In the genomic region with DNA sequence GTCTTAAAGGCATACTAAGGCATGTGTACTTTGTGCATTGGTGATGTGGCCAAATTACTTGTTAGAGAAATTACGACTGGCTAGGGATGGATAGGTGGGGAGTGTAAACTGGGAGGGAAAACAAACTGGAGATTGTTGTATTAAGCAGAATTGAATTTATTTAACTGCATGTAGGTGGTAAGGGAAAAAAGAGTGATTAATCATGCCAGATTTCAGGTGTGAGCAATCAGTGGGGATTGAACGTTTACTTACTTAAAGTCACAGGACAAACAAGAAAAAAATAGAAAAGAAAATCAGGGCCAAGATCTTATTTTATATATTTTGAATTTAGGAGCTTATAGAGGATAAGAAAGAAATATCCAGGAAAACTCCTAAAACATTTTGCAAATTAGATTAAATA, we compare ENCODE assay signal across 17 cellular contexts.
DNase-seq lines count a peak whose midpoint lies in the region; ATAC-seq, FAIRE-seq and TF ChIP-seq lines count a peak whose summit lies in the region.
"Had no signal": no experiment of that assay in that cellular context is flagged by ENCODE, and none has a peak within 500 bp of the region (broad histone marks: within the 10 kb centered on the region; RNA-seq: fewer than 3 reads in every experiment).

No MANE protein-coding gene starts in this region.

- intact Hi-C loops in left cardiac atrium (cut with DNase I), result no loop called here

- peaks cover 21% of the 10 kb centered on the region for H3K4me1 Mint-ChIP-seq in GM23338
- peaks cover 10% of the 10 kb centered on the region for H3K4me1 Mint-ChIP-seq in progenitor cell of endocrine pancreas (ENCODE audit: low read depth)

- peaks cover 26% of the 10 kb centered on the region for H3K9me3 Mint-ChIP-seq in GM23338
- peaks cover 10% of the 10 kb centered on the region for H3K9me3 Mint-ChIP-seq in progenitor cell of endocrine pancreas (ENCODE audit: low read depth)

- H3F3A ChIP-seq in GM23338 (replicated peaks; ENCODE audit: low read depth), result no peaks in the 10 kb centered on the region; the same call in 1 of the 2 replicates

- peaks cover 86% of the 10 kb centered on the region for H3K79me2 ChIP-seq in GM23338 (replicated peaks; ENCODE audit: insufficient read depth)

- H3K27me3 Mint-ChIP-seq in GM23338 (ENCODE audit: insufficient read depth, low read depth, poor library complexity), result peaks cover 2% of the 10 kb centered on the region
- no peaks in the 10 kb centered on the region for H3K27me3 Mint-ChIP-seq in progenitor cell of endocrine pancreas

- no peak overlapping the region for H3K4me2 ChIP-seq in GM23338
- H3K4me2 ChIP-seq: BLaER1 treated with 17β-estradiol and CSF1 and Interleukin-3, amounts not matched to agents 10 nM and 100 nM; KMS-11 had no signal

- peaks cover 5% of the 10 kb centered on the region for H4K20me1 ChIP-seq in GM23338 (replicated peaks; ENCODE audit: insufficient read depth)
- H4K20me1 ChIP-seq: BLaER1 treated with 17β-estradiol and CSF1 and Interleukin-3, amounts not matched to agents 10 nM and 100 nM had no signal

- H3K4me3 Mint-ChIP-seq in GM23338 (no peak overlapping the region), progenitor cell of endocrine pancreas (ENCODE audit: low read depth) (no peak overlapping the region)

- no peaks in the 10 kb centered on the region for H3K9me2 ChIP-seq in GM23338 (ENCODE audit: insufficient read depth)

- TF ChIP-seq CTCF in GM23338 (conservative IDR thresholded peaks at IDR 0.05; ENCODE audit: low read depth in 2 of 2) (no peak), bronchial epithelial cell (IDR thresholded peaks at IDR 0.05; ENCODE audit: insufficient read depth, low read length, severe bottlenecking) (no peak), progenitor cell of endocrine pancreas (IDR thresholded peaks at IDR 0.05; ENCODE audit: unreplicated experiment) (no peak)

- H3K36me3 Mint-ChIP-seq in GM23338 (ENCODE audit: low read depth), result peaks cover 33% of the 10 kb centered on the region
- H3K36me3 Mint-ChIP-seq in progenitor cell of endocrine pancreas (ENCODE audit: insufficient read depth), result peaks cover 15% of the 10 kb centered on the region

- H3K27me3 ChIP-seq in GM23338 (ENCODE audit: insufficient read depth) (no peaks in the 10 kb centered on the region), bronchial epithelial cell (ENCODE audit: control insufficient read depth, insufficient read depth, low read length) (no peaks in the 10 kb centered on the region)
- H3K27me3 ChIP-seq: BLaER1 treated with 17β-estradiol and CSF1 and Interleukin-3, amounts not matched to agents 10 nM and 100 nM; MG63 had no signal

- no peak for FAIRE-seq in bronchial epithelial cell (lab: Jason Lieb, UNC)

- H3K4me3 ChIP-seq in GM23338 (no peak overlapping the region), bronchial epithelial cell (ENCODE audit: low read depth, low read length) (no peak overlapping the region)
- H3K4me3 ChIP-seq: BLaER1 treated with 17β-estradiol and CSF1 and Interleukin-3, amounts not matched to agents 10 nM and 100 nM; MG63 had no signal

- peak overlapping the region; percentile 42 for H3K27ac Mint-ChIP-seq in GM23338
- H3K27ac Mint-ChIP-seq in progenitor cell of endocrine pancreas, result peak overlapping the region; percentile 27

- H3K36me3 ChIP-seq in GM23338 (ENCODE audit: insufficient read depth), result peaks cover 17% of the 10 kb centered on the region
- no peaks in the 10 kb centered on the region for H3K36me3 ChIP-seq in bronchial epithelial cell (ENCODE audit: control insufficient read depth, insufficient read depth, low read length)
- H3K36me3 ChIP-seq: BLaER1 treated with 17β-estradiol and CSF1 and Interleukin-3, amounts not matched to agents 10 nM and 100 nM had no signal

- H2AFZ ChIP-seq in GM23338, result no peak overlapping the region

- no peak for ATAC-seq in GM23338
- no peak for ATAC-seq in left cardiac atrium

- DNase-seq in GM23338 (ENCODE audit: low spot score) (no peak), M059J (ENCODE audit: low read depth) (peak; percentile 9), bronchial epithelial cell (ENCODE audit: low read depth) (peak; percentile 50), progenitor cell of endocrine pancreas (ENCODE audit: low spot score, unreplicated experiment) (no peak), left cardiac atrium (no peak), NCI-H2227 treated with DMSO at 0.1 percent for 48 hours (lab: John Stamatoyannopoulos, UW) (no peak)
- DNase-seq in activated effector memory CD4-positive, alpha-beta T cell treated with Interleukin-2 at 50 U/mL for 16 hours, result no peak
- DNase-seq: DMS153; MG63; NCI-H1105 treated with DMSO at 0.1 percent for 48 hours; NCI-H1930; NCI-H524 treated with DMSO at 0.1 percent for 48 hours; NK-92 treated with Interleukin-12 subunit alpha and Interleukin-12 subunit beta, amount 100 ng/mL, for 24 hours; OCI-M1; T-helper 2 cell had no signal

- peak overlapping the region; percentile 68 for H3K27ac ChIP-seq in GM23338 (ENCODE audit: low read depth)
- H3K27ac ChIP-seq: BLaER1 treated with 17β-estradiol and CSF1 and Interleukin-3, amounts not matched to agents 10 nM and 100 nM; KMS-11 had no signal

- H3K4me1 ChIP-seq in GM23338 (ENCODE audit: insufficient read depth), result no peaks in the 10 kb centered on the region; the same call in none of the 2 replicates
- H3K4me1 ChIP-seq: BLaER1 treated with 17β-estradiol and CSF1 and Interleukin-3, amounts not matched to agents 10 nM and 100 nM had no signal

TF ChIP-seq in GM23338, 12 proteins besides CTCF, POLR2A, EP300 and RAD21:
- TF ChIP-seq POLR2AphosphoS5 (IDR thresholded peaks at IDR 0.05; ENCODE audit: low read depth), result no peak
- TF ChIP-seq ZNF462 (CRISPR knock-in tag; IDR thresholded peaks at IDR 0.05), result no peak

Comparison
In these comparisons a context has a peak if more than half of its experiments do, and no peak if none do; other contexts are left out.
1. DNase-seq: peak in M059J (single experiment) and bronchial epithelial cell (single experiment); none in GM23338 (single experiment), progenitor cell of endocrine pancreas (single experiment), left cardiac atrium (single experiment), activated effector memory CD4-positive, alpha-beta T cell treated with Interleukin-2 at 50 U/mL for 16 hours (single experiment) and NCI-H2227 treated with DMSO at 0.1 percent for 48 hours (single experiment).